11 cellular contexts compared by ENCODE assay signal in the genomic region with DNA sequence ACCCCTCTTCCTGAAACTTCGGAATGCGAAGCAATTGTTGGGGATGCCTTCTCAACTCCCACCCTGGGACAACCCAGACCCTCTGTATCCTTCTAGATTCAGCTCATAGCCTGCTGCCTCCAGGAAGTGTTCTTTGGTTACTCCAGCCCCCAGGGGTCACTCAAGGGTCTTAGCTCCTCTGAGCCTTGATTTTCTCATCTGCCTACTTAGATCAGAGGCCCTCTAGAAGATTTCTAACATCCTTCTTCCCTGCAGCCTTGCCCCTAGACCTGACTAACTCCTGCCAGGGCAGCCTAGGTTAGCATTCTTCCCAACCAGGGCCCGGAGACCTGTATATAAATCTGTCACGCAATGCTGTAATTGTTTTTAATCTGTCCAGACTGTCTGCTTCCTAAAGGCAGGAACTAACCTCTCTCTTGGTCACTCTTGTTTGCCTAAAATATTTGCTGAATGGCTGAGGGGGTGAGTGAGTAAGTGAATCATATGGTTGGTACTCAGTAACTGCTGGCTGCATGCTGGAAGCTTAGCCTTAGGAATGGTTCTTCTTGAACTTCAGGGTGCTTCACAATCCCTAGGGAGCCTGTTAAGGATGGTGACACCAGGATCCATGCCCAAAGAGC. TPM values are rescaled to one million over a fixed set of nuclear protein-coding genes. Genes with fewer than 3 reads are reported as not detected.
DNase-seq lines count a peak whose midpoint lies in the region; ATAC-seq and TF ChIP-seq lines count a peak whose summit lies in the region.
"Had no signal": no experiment of that assay in that cellular context is flagged by ENCODE, and none has a peak within 500 bp of the region (broad histone marks: within the 10 kb centered on the region; RNA-seq: fewer than 3 reads in every experiment).

No MANE protein-coding gene starts in this region.

- no peak overlapping the region for H3T11ph ChIP-seq in H9 (ENCODE audit: low read length)

- H3K4me1 Mint-ChIP-seq in H9 (peaks cover 53 to 61% of the 10 kb centered on the region in 2 experiments), immature natural killer cell (peaks cover 77 to 93% of the 10 kb centered on the region in 2 donors), endothelial cell (ENCODE audit: unreplicated experiment) (peaks cover 33% of the 10 kb centered on the region)
- peaks cover 60% of the 10 kb centered on the region for H3K4me1 Mint-ChIP-seq in activated T-helper 2 cell treated with anti-CD3 and anti-CD28 coated beads, Interferon-gamma antibody, Interleukin-2, Interleukin-4, amounts not matched to agents 10 μg/mL and 5 μg/mL and 100 μg/mL, durations not matched to agents 14 hours and 24 hours and 36 hours (ENCODE audit: low read depth)

- no peak overlapping the region for H2BK5ac ChIP-seq in H9 (ENCODE audit: insufficient read length, low read length)

- no peaks in the 10 kb centered on the region for H3K23me2 ChIP-seq in H9 (ENCODE audit: insufficient read length, low read depth, low read length, poor library complexity, severe bottlenecking)

- no peak overlapping the region for H2BK15ac ChIP-seq in H9 (ENCODE audit: low read depth, low read length)

- H3K4me1 ChIP-seq in H9 (ENCODE audit: insufficient read depth, low read length): peaks cover 10% of the 10 kb centered on the region; the same call in 1 of the 2 replicates
- H3K4me1 ChIP-seq: right lobe of liver had no signal

- no CpG with 5 or more reads among the region's 4 CpGs for WGBS in H9 (ENCODE audit: extremely low coverage, insufficient read length, low lambda C conversion rate)

- no peak overlapping the region for H2BK12ac ChIP-seq in H9 (ENCODE audit: insufficient read length, low read depth, low read length)

- no peaks in the 10 kb centered on the region for H4K20me1 ChIP-seq in H9 (ENCODE audit: control insufficient read depth, insufficient read depth, insufficient read length)

- H3K27me3 Mint-ChIP-seq in H9 (ENCODE audit: low read depth): peaks cover under 1% of the 10 kb centered on the region; the same call in 1 of the 2 replicates
- H3K27me3 Mint-ChIP-seq in activated T-helper 2 cell treated with anti-CD3 and anti-CD28 coated beads, Interferon-gamma antibody, Interleukin-2, Interleukin-4, amounts not matched to agents 10 μg/mL and 5 μg/mL and 100 μg/mL, durations not matched to agents 14 hours and 24 hours and 36 hours (ENCODE audit: low read depth): no peaks in the 10 kb centered on the region
- peaks cover 0 to 3% (median 1%) of the 10 kb centered on the region in 3 donors for H3K27me3 Mint-ChIP-seq in immature natural killer cell (ENCODE audit: low read depth in 3 of 3)
- H3K27me3 Mint-ChIP-seq in endothelial cell (ENCODE audit: unreplicated experiment): peaks cover 6% of the 10 kb centered on the region

- TF ChIP-seq CTCF in H9 (conservative IDR thresholded peaks at IDR 0.05): peak; percentile 39; the same call in 1 of the 3 replicates
- no peak for TF ChIP-seq CTCF in endothelial cell (IDR thresholded peaks at IDR 0.05; ENCODE audit: unreplicated experiment)

- H2BK20ac ChIP-seq in H9 (ENCODE audit: low read depth, low read length, poor library complexity, severe bottlenecking): no peak overlapping the region

- no peaks in the 10 kb centered on the region for H3K9me3 ChIP-seq in H9 (ENCODE audit: control insufficient read depth, low read depth, low read length)
- H3K9me3 ChIP-seq: right lobe of liver had no signal

- no peaks in the 10 kb centered on the region for H3K9me3 Mint-ChIP-seq in H9
- H3K9me3 Mint-ChIP-seq in activated T-helper 2 cell treated with anti-CD3 and anti-CD28 coated beads, Interferon-gamma antibody, Interleukin-2, Interleukin-4, amounts not matched to agents 10 μg/mL and 5 μg/mL and 100 μg/mL, durations not matched to agents 14 hours and 24 hours and 36 hours: no peaks in the 10 kb centered on the region
- H3K9me3 Mint-ChIP-seq in immature natural killer cell: no peaks in the 10 kb centered on the region
- no peaks in the 10 kb centered on the region for H3K9me3 Mint-ChIP-seq in endothelial cell (ENCODE audit: unreplicated experiment)

- DNase-seq in AG08396 (ENCODE audit: low spot score) (peak; percentile 74), H9 (no peak), immature natural killer cell (no peak), endothelial cell (ENCODE audit: low spot score) (no peak), NK-92 (lab: John Stamatoyannopoulos, UW; ENCODE audit: unreplicated experiment) (no peak)
- DNase-seq in activated T-helper 2 cell treated with anti-CD3 and anti-CD28 coated beads, Interferon-gamma antibody, Interleukin-2, Interleukin-4, amounts not matched to agents 10 μg/mL and 5 μg/mL and 100 μg/mL, durations not matched to agents 14 hours and 24 hours and 36 hours (ENCODE audit: low spot score): no peak
- DNase-seq: GDM1, right lobe of liver, RPMI8226 had no signal

- H3K4ac ChIP-seq in H9 (ENCODE audit: low read depth, low read length): no peak overlapping the region

- no peak overlapping the region for H4K91ac ChIP-seq in H9 (ENCODE audit: insufficient read length, low read depth, low read length)

- H3K27me3 ChIP-seq in H9 (ENCODE audit: insufficient read depth, low read length): no peaks in the 10 kb centered on the region
- H3K27me3 ChIP-seq: right lobe of liver had no signal

- H3K36me3 Mint-ChIP-seq in H9 (ENCODE audit: insufficient read depth in 1 of 3, low read depth in 3 of 3) (peaks cover 0 to 3% (median 3%) of the 10 kb centered on the region in 3 experiments; a peak in 3 of 7 replicates), immature natural killer cell (peaks cover 0 to 9% (median 5%) of the 10 kb centered on the region in 3 donors), endothelial cell (ENCODE audit: low read depth, unreplicated experiment) (peaks cover 5% of the 10 kb centered on the region)
- H3K36me3 Mint-ChIP-seq in activated T-helper 2 cell treated with anti-CD3 and anti-CD28 coated beads, Interferon-gamma antibody, Interleukin-2, Interleukin-4, amounts not matched to agents 10 μg/mL and 5 μg/mL and 100 μg/mL, durations not matched to agents 14 hours and 24 hours and 36 hours (ENCODE audit: low read depth): peaks cover 45% of the 10 kb centered on the region

- no peak overlapping the region for H3K27ac ChIP-seq in H9 (ENCODE audit: insufficient read length, low read depth, low read length)
- H3K27ac ChIP-seq: right lobe of liver had no signal

- no peak overlapping the region for H2AFZ ChIP-seq in H9 (ENCODE audit: low read length)

- H2BK120ac ChIP-seq in H9 (ENCODE audit: low read depth, low read length, poor library complexity, severe bottlenecking): no peak overlapping the region

- no peak for ATAC-seq in GM21737 (IDR thresholded peaks at IDR 0.05; ENCODE audit: unreplicated experiment)
- ATAC-seq in HG03565 (IDR thresholded peaks at IDR 0.05; ENCODE audit: unreplicated experiment): no peak

- H3K27ac Mint-ChIP-seq in H9: peak overlapping the region in 1 of 3 experiments; percentile 41; a peak in 2 of 7 replicates
- H3K27ac Mint-ChIP-seq in activated T-helper 2 cell treated with anti-CD3 and anti-CD28 coated beads, Interferon-gamma antibody, Interleukin-2, Interleukin-4, amounts not matched to agents 10 μg/mL and 5 μg/mL and 100 μg/mL, durations not matched to agents 14 hours and 24 hours and 36 hours: peak overlapping the region; percentile 84
- H3K27ac Mint-ChIP-seq in immature natural killer cell: peak overlapping the region; percentile 75 to 98 (median 96)
- no peak overlapping the region for H3K27ac Mint-ChIP-seq in endothelial cell (ENCODE audit: unreplicated experiment)

- H3K23ac ChIP-seq in H9 (ENCODE audit: insufficient read length, low read depth, low read length): no peak overlapping the region

- no peak overlapping the region for H3K9ac ChIP-seq in H9 (ENCODE audit: extremely low read depth, insufficient read length, low read length)

- no peak overlapping the region for H3K56ac ChIP-seq in H9 (ENCODE audit: insufficient read length, low read depth, low read length)

- H3K4me3 Mint-ChIP-seq in H9 (no peak overlapping the region), immature natural killer cell (peak overlapping the region; percentile 66 to 83 (median 77)), endothelial cell (ENCODE audit: unreplicated experiment) (no peak overlapping the region)
- H3K4me3 Mint-ChIP-seq in activated T-helper 2 cell treated with anti-CD3 and anti-CD28 coated beads, Interferon-gamma antibody, Interleukin-2, Interleukin-4, amounts not matched to agents 10 μg/mL and 5 μg/mL and 100 μg/mL, durations not matched to agents 14 hours and 24 hours and 36 hours (ENCODE audit: low read depth): no peak overlapping the region

- H3K4me2 ChIP-seq in H9 (ENCODE audit: insufficient read depth, insufficient read length, low read length): no peak overlapping the region

- no peak overlapping the region for H3K14ac ChIP-seq in H9 (ENCODE audit: insufficient read depth, low read length)

- no peak overlapping the region for H3K18ac ChIP-seq in H9 (ENCODE audit: insufficient read length, low read depth, low read length)

- no peak overlapping the region for H2AK5ac ChIP-seq in H9 (ENCODE audit: insufficient read length, low read length)

- no peak overlapping the region for H4K5ac ChIP-seq in H9 (ENCODE audit: insufficient read length, low read depth, low read length)

- no peaks in the 10 kb centered on the region for H3K79me1 ChIP-seq in H9 (ENCODE audit: insufficient read depth, low read depth, low read length, poor library complexity, severe bottlenecking)

- intact Hi-C loops in activated T-helper 2 cell treated with anti-CD3 and anti-CD28 coated beads, Interferon-gamma antibody, Interleukin-2, Interleukin-4, amounts not matched to agents 10 μg/mL and 5 μg/mL and 100 μg/mL, durations not matched to agents 14 hours and 24 hours and 36 hours (cut with micrococcal nuclease): loop anchor here (1.0 to 10.0 kb wide), 7 partner anchors 8 to 556 kb away; partner anchors contain the start of genes GALNT10, LARP1 and SAP30L

- H3K79me2 ChIP-seq in H9 (ENCODE audit: insufficient read depth, low read length): no peaks in the 10 kb centered on the region; the same call in 1 of the 2 replicates

- no peak overlapping the region for H4K8ac ChIP-seq in H9 (replicated peaks; ENCODE audit: insufficient read length, low read depth, low read length)

RNA-seq across cellular contexts. Expression of gene GALNT10, which starts 8.2 kb away (rescaled TPM):
- total RNA-seq in H9 (2021): 15.3 and 15.4 TPM in 2 replicates
- 31.7 and 35.5 TPM in 2 replicates for total RNA-seq in activated T-helper 2 cell treated with anti-CD3 and anti-CD28 coated beads, Interferon-gamma antibody, Interleukin-2, Interleukin-4, amounts not matched to agents 10 μg/mL and 5 μg/mL and 100 μg/mL, durations not matched to agents 14 hours and 24 hours and 36 hours
- polyA plus RNA-seq in immature natural killer cell: 10 to 100 TPM; 10.4 to 42.8 (median 24.7) TPM
- total RNA-seq in endothelial cell (ENCODE audit: unreplicated experiment): 22.5 TPM

Comparison
In these comparisons a context has a peak if more than half of its experiments do, and no peak if none do; other contexts are left out.
1. H3K4me3 Mint-ChIP-seq: peak in immature natural killer cell (5 of 5); none in H9 (0 of 2), activated T-helper 2 cell treated with anti-CD3 and anti-CD28 coated beads, Interferon-gamma antibody, Interleukin-2, Interleukin-4, amounts not matched to agents 10 μg/mL and 5 μg/mL and 100 μg/mL, durations not matched to agents 14 hours and 24 hours and 36 hours (single experiment) and endothelial cell (single experiment).